ENCODE assay signal across 8 cellular contexts in genomic region chr10:69716711-69717560, GRCh38.
DNase-seq lines count a peak whose midpoint lies in the region; ATAC-seq and TF ChIP-seq lines count a peak whose summit lies in the region.

No MANE protein-coding gene starts in this region.

- H3K9me3 ChIP-seq in endodermal cell (ENCODE audit: control insufficient read depth, low read length) (peaks cover 8% of the 10 kb centered on the region), vagina (no peaks in the 10 kb centered on the region)

- H3K9ac ChIP-seq in endodermal cell (ENCODE audit: extremely low read depth, low read length, poor library complexity, severe bottlenecking): no peak overlapping the region

- H3K36me3 Mint-ChIP-seq in activated CD8-positive, alpha-beta T cell treated with anti-CD3 and anti-CD28 coated beads for 36 hours (ENCODE audit: low read depth): no peaks in the 10 kb centered on the region
- H3K36me3 Mint-ChIP-seq in endodermal cell (ENCODE audit: low read depth) (no peaks in the 10 kb centered on the region), neural crest cell (ENCODE audit: low read depth) (no peaks in the 10 kb centered on the region)

- no peak overlapping the region for H3K27ac Mint-ChIP-seq in activated CD8-positive, alpha-beta T cell treated with anti-CD3 and anti-CD28 coated beads for 36 hours
- H3K27ac Mint-ChIP-seq in endodermal cell: no peak overlapping the region
- no peak overlapping the region for H3K27ac Mint-ChIP-seq in neural crest cell (ENCODE audit: unreplicated experiment)

- CTCF ChIA-PET in activated CD8-positive, alpha-beta T cell treated with anti-CD3 and anti-CD28 coated beads for 36 hours (lab: Charles Lee): interaction anchor here (0.6 to 10.0 kb wide), 23 partner anchors 10 to 267 kb away, joined by 3 to 94 read pairs (median 4); no protein-coding TSS in a partner anchor

- no peaks in the 10 kb centered on the region for H3K27me3 Mint-ChIP-seq in activated CD8-positive, alpha-beta T cell treated with anti-CD3 and anti-CD28 coated beads for 36 hours
- H3K27me3 Mint-ChIP-seq in endodermal cell (ENCODE audit: insufficient read depth) (peaks cover 7% of the 10 kb centered on the region), neural crest cell (ENCODE audit: low read depth) (no peaks in the 10 kb centered on the region)

- H3K4me3 ChIP-seq in endodermal cell (ENCODE audit: low read length) (no peak overlapping the region), vagina (no peak overlapping the region)

- TF ChIP-seq POLR2A in vagina (IDR thresholded peaks at IDR 0.05): no peak

- DNase-seq in NCI-H2227 (lab: John Stamatoyannopoulos, UW; ENCODE audit: unreplicated experiment): peak; percentile 9
- DNase-seq in NCI-H2227 treated with DMSO at 0.1 percent for 48 hours (lab: John Stamatoyannopoulos, UW): no peak
- DNase-seq in NCI-H2171 treated with DMSO at 0.1 percent for 48 hours (lab: John Stamatoyannopoulos, UW): peak; percentile 6
- peak; percentile 80 for DNase-seq in activated CD8-positive, alpha-beta T cell treated with anti-CD3 and anti-CD28 coated beads for 36 hours
- DNase-seq in endodermal cell: peak; percentile 92
- DNase-seq in neural crest cell (ENCODE audit: low read depth, low spot score): peak; percentile 63
- DNase-seq in vagina (ENCODE audit: extremely low spot score in 2 of 2): no peak
- DNase-seq in GDM1 (lab: John Stamatoyannopoulos, UW): no peak

- ATAC-seq in activated CD8-positive, alpha-beta T cell treated with anti-CD3 and anti-CD28 coated beads for 36 hours: peak; percentile 70

- H3K27me3 ChIP-seq in endodermal cell (ENCODE audit: control insufficient read depth, insufficient read depth, low read length, poor library complexity, severe bottlenecking) (no peaks in the 10 kb centered on the region), vagina (no peaks in the 10 kb centered on the region)

- H3K27ac ChIP-seq in endodermal cell (ENCODE audit: low read depth, low read length) (no peak overlapping the region), vagina (no peak overlapping the region)

- peak; percentile 77 for TF ChIP-seq CTCF in activated CD8-positive, alpha-beta T cell treated with anti-CD3 and anti-CD28 coated beads for 36 hours (IDR thresholded peaks at IDR 0.05)
- TF ChIP-seq CTCF in endodermal cell (conservative IDR thresholded peaks at IDR 0.05) (peak; percentile 92), neural crest cell (conservative IDR thresholded peaks at IDR 0.05) (peak; percentile 83), vagina (IDR thresholded peaks at IDR 0.05) (peak; percentile 10 to 46 (median 22))

- 70 to 83% methylated on average over 11 to 19 of the region's 19 CpGs for WGBS in endodermal cell (ENCODE audit: insufficient coverage in 1 of 2, insufficient read length in 1 of 2), 2 experiments

- POLR2A ChIA-PET in activated CD8-positive, alpha-beta T cell treated with anti-CD3 and anti-CD28 coated beads for 36 hours (lab: Charles Lee): no interaction called here

- H3K4me1 ChIP-seq in endodermal cell (ENCODE audit: control insufficient read depth, insufficient read depth, low read length) (no peaks in the 10 kb centered on the region), vagina (no peaks in the 10 kb centered on the region)

- H3K36me3 ChIP-seq in endodermal cell (ENCODE audit: control insufficient read depth, insufficient read depth, low read length) (no peaks in the 10 kb centered on the region), vagina (no peaks in the 10 kb centered on the region)

- no peaks in the 10 kb centered on the region for H3K4me1 Mint-ChIP-seq in activated CD8-positive, alpha-beta T cell treated with anti-CD3 and anti-CD28 coated beads for 36 hours (ENCODE audit: low read depth)
- H3K4me1 Mint-ChIP-seq in endodermal cell (peaks cover 4% of the 10 kb centered on the region), neural crest cell (peaks cover 9% of the 10 kb centered on the region)

- H3K4me3 Mint-ChIP-seq in activated CD8-positive, alpha-beta T cell treated with anti-CD3 and anti-CD28 coated beads for 36 hours: no peak overlapping the region
- H3K4me3 Mint-ChIP-seq in endodermal cell (no peak overlapping the region), neural crest cell (no peak overlapping the region)

- intact Hi-C loops in activated CD8-positive, alpha-beta T cell treated with anti-CD3 and anti-CD28 coated beads for 36 hours (cut with micrococcal nuclease): loop anchor here (2.0 to 10.0 kb wide), 2 partner anchors 72 to 202 kb away; no protein-coding TSS in a partner anchor
- intact Hi-C loops in vagina (cut with DNase I): no loop called here

- no peaks in the 10 kb centered on the region for H3K9me3 Mint-ChIP-seq in activated CD8-positive, alpha-beta T cell treated with anti-CD3 and anti-CD28 coated beads for 36 hours
- H3K9me3 Mint-ChIP-seq in endodermal cell (peaks cover 13% of the 10 kb centered on the region), neural crest cell (no peaks in the 10 kb centered on the region)

Comparison
In these comparisons a context has a peak if more than half of its experiments do, and no peak if none do; other contexts are left out.
1. DNase-seq: peak in NCI-H2227 (single experiment), NCI-H2171 treated with DMSO at 0.1 percent for 48 hours (single experiment), activated CD8-positive, alpha-beta T cell treated with anti-CD3 and anti-CD28 coated beads for 36 hours (single experiment), endodermal cell (single experiment) and neural crest cell (single experiment); none in NCI-H2227 treated with DMSO at 0.1 percent for 48 hours (single experiment), vagina (0 of 2) and GDM1 (single experiment).
2. CTCF ChIP-seq: peak in every context shown above with its lines; median percentile 92 in endodermal cell; 83 in neural crest cell; 77 in activated CD8-positive, alpha-beta T cell treated with anti-CD3 and anti-CD28 coated beads for 36 hours; 22 in vagina.